Comparison of ENCODE assay signal across 8 cellular contexts in the genomic region with DNA sequence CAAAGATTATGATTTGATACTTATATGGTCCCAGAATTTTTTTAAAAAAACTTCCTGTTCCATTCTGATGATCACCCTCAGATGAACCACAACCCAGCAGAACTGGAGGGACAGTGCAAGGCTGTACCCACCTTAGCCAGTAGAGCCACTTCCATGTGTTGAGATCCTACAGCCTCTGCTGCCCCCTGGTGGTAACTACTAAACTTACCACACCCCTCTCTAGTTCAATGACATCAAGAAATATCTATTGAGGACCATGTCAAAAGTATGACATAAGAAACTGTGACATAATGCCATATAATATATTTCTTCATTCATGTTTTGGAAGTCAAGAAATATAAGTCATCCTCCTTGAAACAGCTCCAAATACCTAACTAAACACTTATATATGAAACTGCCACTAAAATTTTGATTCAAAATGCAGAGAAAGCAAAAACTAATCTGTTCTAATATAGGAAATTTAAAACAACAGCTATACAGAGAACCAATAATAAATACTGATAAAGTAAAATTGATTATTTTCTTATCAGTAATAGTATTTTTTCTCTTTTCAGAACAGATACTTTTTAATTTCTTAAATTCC.
A peak's percentile ranks its signal among the peaks of the same experiment; 100 is the strongest.
DNase-seq lines count a peak whose midpoint lies in the region; ATAC-seq lines count a peak whose summit lies in the region.

No MANE protein-coding gene starts in this region.

- H3K4me3 Mint-ChIP-seq in central memory CD8-positive, alpha-beta T cell: no peak overlapping the region

- peak; percentile 99 for ATAC-seq in GM18907 (IDR thresholded peaks at IDR 0.05; ENCODE audit: unreplicated experiment)
- ATAC-seq in HG03103 (IDR thresholded peaks at IDR 0.05; ENCODE audit: low read depth, unreplicated experiment): peak; percentile 100
- ATAC-seq in central memory CD8-positive, alpha-beta T cell (replicated peaks; ENCODE audit: extremely low read depth, poor library complexity, severe bottlenecking): peak; percentile 68

- peaks cover 20% of the 10 kb centered on the region for H3K27me3 Mint-ChIP-seq in central memory CD8-positive, alpha-beta T cell

- no peaks in the 10 kb centered on the region for H3K4me1 Mint-ChIP-seq in central memory CD8-positive, alpha-beta T cell

- no peak overlapping the region for H3K27ac Mint-ChIP-seq in central memory CD8-positive, alpha-beta T cell (ENCODE audit: low read depth)

- no peaks in the 10 kb centered on the region for H3K9me3 Mint-ChIP-seq in central memory CD8-positive, alpha-beta T cell

- DNase-seq in Ammon's horn (ENCODE audit: low spot score) (peak; percentile 89), NCI-H2196 (lab: John Stamatoyannopoulos, UW; ENCODE audit: unreplicated experiment) (peak; percentile 28), kidney tubule cell (ENCODE audit: low spot score) (peak; percentile 82)
- DNase-seq in activated CD4-positive, CD25-positive, alpha-beta regulatory T cell treated with anti-CD3 and anti-CD28 coated beads, Interleukin-2, amount 50 U/mL, for 16 hours (ENCODE audit: low read depth, low spot score): peak; percentile 52
- peak; percentile 35 to 44 for DNase-seq in central memory CD8-positive, alpha-beta T cell (ENCODE audit: low spot score in 2 of 2)
- peak; percentile 60 for DNase-seq in stimulated activated CD4-positive, alpha-beta T cell treated with anti-CD3 and anti-CD28 coated beads, Interleukin-4, amount 100 ng/mL, for 1 hour

- peaks cover 2% of the 10 kb centered on the region for H3K36me3 Mint-ChIP-seq in central memory CD8-positive, alpha-beta T cell (ENCODE audit: insufficient read depth)

Comparison
In these comparisons a context has a peak if more than half of its experiments do, and no peak if none do; other contexts are left out.
1. Peak in every context shown above with its lines: DNase-seq and ATAC-seq.
2. DNase-seq: peak in every context shown above with its lines; median percentile 89 in Ammon's horn; 82 in kidney tubule cell; 60 in stimulated activated CD4-positive, alpha-beta T cell treated with anti-CD3 and anti-CD28 coated beads, Interleukin-4, amount 100 ng/mL, for 1 hour; 52 in activated CD4-positive, CD25-positive, alpha-beta regulatory T cell treated with anti-CD3 and anti-CD28 coated beads, Interleukin-2, amount 50 U/mL, for 16 hours; 40 in central memory CD8-positive, alpha-beta T cell; 28 in NCI-H2196.